ENCODE assay signal across 14 cellular contexts in the genomic region with DNA sequence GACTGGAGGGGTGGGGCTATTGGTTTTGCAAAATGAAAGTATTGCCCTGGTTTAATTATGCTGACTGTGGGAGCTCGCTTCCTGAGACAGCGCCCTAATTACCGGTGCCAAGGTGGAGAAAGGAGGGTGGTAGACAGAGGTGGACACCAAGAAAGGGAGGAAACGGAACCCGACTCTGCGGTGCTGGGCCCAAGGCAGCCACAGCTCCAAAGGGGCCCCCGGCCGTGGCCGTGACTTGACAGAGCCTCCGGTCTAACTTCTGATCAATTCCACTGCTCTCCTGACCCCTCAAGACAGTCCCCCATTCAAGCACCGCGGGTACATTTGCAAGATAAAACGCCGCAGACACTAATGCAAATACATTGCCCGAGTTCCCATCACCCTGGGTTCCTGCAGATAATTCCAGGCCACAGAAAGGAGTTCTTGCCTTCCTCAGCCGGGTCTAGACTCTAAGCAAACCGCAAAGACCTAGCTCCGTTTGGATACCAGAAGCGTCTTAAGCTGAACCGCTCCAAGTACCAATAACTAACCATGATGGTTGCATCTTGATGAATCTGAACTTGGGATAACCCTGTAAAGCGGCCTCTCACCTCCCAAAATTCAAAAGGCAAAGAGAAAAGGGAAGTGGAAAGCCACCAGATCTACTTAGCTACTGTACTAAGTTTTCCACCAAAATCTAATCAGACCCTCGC.
DNase-seq lines count a peak whose midpoint lies in the region; ATAC-seq and TF ChIP-seq lines count a peak whose summit lies in the region.
"Had no signal": no experiment of that assay in that cellular context is flagged by ENCODE, and none has a peak within 500 bp of the region (broad histone marks: within the 10 kb centered on the region; RNA-seq: fewer than 3 reads in every experiment).

No MANE protein-coding gene starts in this region.

- H2AFZ ChIP-seq in neuronal stem cell (ENCODE audit: low read length), result peak overlapping the region; percentile 84
- H2AFZ ChIP-seq: parathyroid adenoma had no signal

- no peak overlapping the region for H3K23ac ChIP-seq in neuronal stem cell (ENCODE audit: low read depth, low read length, poor library complexity)

- no peak for TF ChIP-seq POLR2A in suprapubic skin (IDR thresholded peaks at IDR 0.05)
- no peak for TF ChIP-seq POLR2A in GM18505 (IDR thresholded peaks at IDR 0.05; ENCODE audit: borderline replicate concordance, extremely low read depth, insufficient read depth, insufficient read length)

- no peak overlapping the region for H3K4ac ChIP-seq in neuronal stem cell (ENCODE audit: low read length)

- no peak overlapping the region for H2BK5ac ChIP-seq in neuronal stem cell (ENCODE audit: low read length)

- H3K36me3 Mint-ChIP-seq in endodermal cell (ENCODE audit: low read depth), result no peaks in the 10 kb centered on the region

- TF ChIP-seq EP300 in suprapubic skin (IDR thresholded peaks at IDR 0.05), result no peak

- H2BK15ac ChIP-seq in neuronal stem cell (ENCODE audit: low read length), result no peak overlapping the region

- no peak overlapping the region for H4K8ac ChIP-seq in neuronal stem cell (ENCODE audit: low read depth, low read length)

- peak overlapping the region; percentile 99 for H3K27ac ChIP-seq in endodermal cell (ENCODE audit: low read depth, low read length)
- no peak overlapping the region for H3K27ac ChIP-seq in neuronal stem cell (replicated peaks; ENCODE audit: low read length)
- no peak overlapping the region for H3K27ac ChIP-seq in suprapubic skin
- H3K27ac ChIP-seq: left lung, parathyroid adenoma, SJSA1 had no signal

- peak overlapping the region; percentile 32 for H3K4me3 Mint-ChIP-seq in endodermal cell

- no peaks in the 10 kb centered on the region for H3K9me3 Mint-ChIP-seq in endodermal cell

- 4 to 5% methylated on average over 19 to 22 of the region's 22 CpGs for WGBS in endodermal cell (ENCODE audit: insufficient coverage in 1 of 2, insufficient read length in 1 of 2), 2 experiments
- WGBS in neuronal stem cell (ENCODE audit: extremely low coverage in 2 of 2, insufficient read length in 2 of 2, insufficient replicate concordance in 1 of 2), 2 donors, result no CpG with 5 or more reads among the region's 22 CpGs
- 9% methylated on average over 21 of the region's 22 CpGs for WGBS in suprapubic skin

- peaks cover 4% of the 10 kb centered on the region for H3K4me1 ChIP-seq in endodermal cell (ENCODE audit: control insufficient read depth, insufficient read depth, low read length)
- H3K4me1 ChIP-seq in neuronal stem cell (ENCODE audit: control insufficient read depth in 2 of 2, insufficient read depth in 1 of 2, low read depth in 1 of 2, low read length in 2 of 2), result peaks cover 5 to 18% of the 10 kb centered on the region in 2 donors
- peaks cover 40% of the 10 kb centered on the region for H3K4me1 ChIP-seq in suprapubic skin
- H3K4me1 ChIP-seq: parathyroid adenoma had no signal

- peaks cover 29% of the 10 kb centered on the region for H3K4me1 Mint-ChIP-seq in endodermal cell

- no peak overlapping the region for H3K4me2 ChIP-seq in neuronal stem cell (ENCODE audit: insufficient read depth, low read length, poor library complexity, severe bottlenecking)

- H3K9ac ChIP-seq in endodermal cell (ENCODE audit: extremely low read depth, low read length, poor library complexity, severe bottlenecking) (peak overlapping the region; percentile 2), neuronal stem cell (ENCODE audit: low read depth, low read length, poor library complexity) (no peak overlapping the region)
- H3K9ac ChIP-seq: parathyroid adenoma had no signal

- TF ChIP-seq CTCF in endodermal cell (conservative IDR thresholded peaks at IDR 0.05) (no peak), suprapubic skin (IDR thresholded peaks at IDR 0.05) (no peak)

- H3K27me3 Mint-ChIP-seq in endodermal cell (ENCODE audit: insufficient read depth), result peaks cover 98% of the 10 kb centered on the region

- no peaks in the 10 kb centered on the region for H3K9me3 ChIP-seq in endodermal cell (ENCODE audit: control insufficient read depth, low read length)
- H3K9me3 ChIP-seq in neuronal stem cell (replicated peaks in 1 of 2; ENCODE audit: control insufficient read depth in 2 of 2, insufficient read depth in 1 of 2, low read depth in 1 of 2, low read length in 2 of 2), result no peaks in the 10 kb centered on the region
- H3K9me3 ChIP-seq in suprapubic skin, result no peaks in the 10 kb centered on the region
- H3K9me3 ChIP-seq: left lung, SJSA1 had no signal

- H2BK12ac ChIP-seq in neuronal stem cell (ENCODE audit: low read length), result no peak overlapping the region

- H3K79me1 ChIP-seq in neuronal stem cell (ENCODE audit: low read depth, low read length), result no peaks in the 10 kb centered on the region

- H3K14ac ChIP-seq in neuronal stem cell (ENCODE audit: low read length), result no peak overlapping the region

- no peak overlapping the region for H4K91ac ChIP-seq in neuronal stem cell (ENCODE audit: low read depth, low read length, poor library complexity)

- ATAC-seq in GM18505 (IDR thresholded peaks at IDR 0.05; ENCODE audit: unreplicated experiment), result no peak
- ATAC-seq: left lung had no signal

- no peak overlapping the region for H3K27ac Mint-ChIP-seq in endodermal cell

- no peak overlapping the region for H2AK5ac ChIP-seq in neuronal stem cell (ENCODE audit: low read depth, low read length)

- no peak overlapping the region for H2BK120ac ChIP-seq in neuronal stem cell (ENCODE audit: low read depth, low read length)

- no peak overlapping the region for H3K18ac ChIP-seq in neuronal stem cell (ENCODE audit: low read length)

- H3K27me3 ChIP-seq in endodermal cell (ENCODE audit: control insufficient read depth, insufficient read depth, low read length, poor library complexity, severe bottlenecking), result peaks cover 100% of the 10 kb centered on the region
- peaks cover 5 to 78% (median 34%) of the 10 kb centered on the region in 3 experiments for H3K27me3 ChIP-seq in neuronal stem cell (ENCODE audit: control insufficient read depth in 3 of 3, insufficient read depth in 3 of 3, low read depth in 1 of 3, low read length in 3 of 3)
- peaks cover 100% of the 10 kb centered on the region for H3K27me3 ChIP-seq in suprapubic skin
- H3K27me3 ChIP-seq: SJSA1 had no signal

- DNase-seq in H4 (ENCODE audit: low spot score) (peak; percentile 36), NCI-H526 treated with DMSO at 0.1 percent for 48 hours (lab: John Stamatoyannopoulos, UW) (peak; percentile 68), endodermal cell (peak; percentile 90), neuronal stem cell (ENCODE audit: low spot score) (no peak), HuH-7 (ENCODE audit: low spot score) (no peak), suprapubic skin (ENCODE audit: low spot score in 2 of 2) (no peak)
- DNase-seq: activated gamma-delta T cell treated with Interleukin-2 at 50 U/mL for 16 hours; cerebellar nuclear complex; left lung; NCI-H1105; stimulated activated naive CD4-positive, alpha-beta T cell treated with Interleukin-2 at 50 U/mL for 16 hours had no signal

- H3K36me3 ChIP-seq in endodermal cell (ENCODE audit: control insufficient read depth, insufficient read depth, low read length) (no peaks in the 10 kb centered on the region), neuronal stem cell (replicated peaks in 1 of 2; ENCODE audit: control insufficient read depth in 2 of 2, insufficient read depth in 2 of 2, low read length in 2 of 2) (peaks cover 0 to 7% of the 10 kb centered on the region in 2 donors), suprapubic skin (no peaks in the 10 kb centered on the region)
- H3K36me3 ChIP-seq: left lung, SJSA1 had no signal

- H3K4me3 ChIP-seq in endodermal cell (ENCODE audit: low read length), result peak overlapping the region; percentile 46
- H3K4me3 ChIP-seq in neuronal stem cell (ENCODE audit: low read length in 2 of 2), result peak overlapping the region in 1 of 2 donors; percentile 74
- no peak overlapping the region for H3K4me3 ChIP-seq in suprapubic skin
- H3K4me3 ChIP-seq: left lung, SJSA1 had no signal

Comparison
In these comparisons a context has a peak if more than half of its experiments do, and no peak if none do; other contexts are left out.
1. DNase-seq: peak in H4 (single experiment), NCI-H526 treated with DMSO at 0.1 percent for 48 hours (single experiment) and endodermal cell (single experiment); none in neuronal stem cell (single experiment), HuH-7 (single experiment) and suprapubic skin (0 of 2).